In genomic region chr10:102549549-102549948, GRCh38 we compare ENCODE assay signal across 23 cellular contexts. TPM values are rescaled to one million over a fixed set of nuclear protein-coding genes. Genes with fewer than 3 reads are reported as not detected.
DNase-seq lines count a peak whose midpoint lies in the region; ATAC-seq and TF ChIP-seq lines count a peak whose summit lies in the region.
"Had no signal": no experiment of that assay in that cellular context is flagged by ENCODE, and none has a peak within 500 bp of the region (broad histone marks: within the 10 kb centered on the region; RNA-seq: fewer than 3 reads in every experiment).

No MANE protein-coding gene starts in this region.

- H3K4me3 Mint-ChIP-seq in activated naive CD8-positive, alpha-beta T cell treated with anti-CD3 and anti-CD28 coated beads, Interleukin-2, amount 50 U/mL, for 24 hours, result no peak overlapping the region
- H3K4me3 Mint-ChIP-seq: CD4-positive, CD25-positive, alpha-beta regulatory T cell; IgD-negative memory B cell had no signal

- no peak overlapping the region for H3K4me3 ChIP-seq in left ventricle myocardium inferior
- H3K4me3 ChIP-seq: GM12878, SK-N-MC had no signal

- H3K4me1 Mint-ChIP-seq in activated naive CD8-positive, alpha-beta T cell treated with anti-CD3 and anti-CD28 coated beads, Interleukin-2, amount 50 U/mL, for 24 hours, result no peaks in the 10 kb centered on the region

- peaks cover 6% of the 10 kb centered on the region for H3K36me3 Mint-ChIP-seq in activated naive CD8-positive, alpha-beta T cell treated with anti-CD3 and anti-CD28 coated beads, Interleukin-2, amount 50 U/mL, for 24 hours (ENCODE audit: low read depth)

- peaks cover 28% of the 10 kb centered on the region for H3K36me3 ChIP-seq in left ventricle myocardium inferior

- ATAC-seq in sciatic nerve (no peak), GM19035 (IDR thresholded peaks at IDR 0.05; ENCODE audit: unreplicated experiment) (no peak)
- no peak for ATAC-seq in activated naive CD8-positive, alpha-beta T cell treated with anti-CD3 and anti-CD28 coated beads, Interleukin-2, amount 50 U/mL, for 24 hours
- ATAC-seq: GM12878, HCT116 had no signal

- no peaks in the 10 kb centered on the region for H3K27me3 ChIP-seq in left ventricle myocardium inferior (ENCODE audit: low read depth)
- H3K27me3 ChIP-seq: BE2C had no signal

- no peaks in the 10 kb centered on the region for H3K27me3 Mint-ChIP-seq in activated naive CD8-positive, alpha-beta T cell treated with anti-CD3 and anti-CD28 coated beads, Interleukin-2, amount 50 U/mL, for 24 hours
- H3K27me3 Mint-ChIP-seq: CD4-positive, CD25-positive, alpha-beta regulatory T cell; IgD-negative memory B cell had no signal

- no peak overlapping the region for H3K27ac Mint-ChIP-seq in activated naive CD8-positive, alpha-beta T cell treated with anti-CD3 and anti-CD28 coated beads, Interleukin-2, amount 50 U/mL, for 24 hours
- H3K27ac Mint-ChIP-seq: IgD-negative memory B cell had no signal

- TF ChIP-seq CTCF in left ventricle myocardium inferior (IDR thresholded peaks at IDR 0.05; ENCODE audit: borderline replicate concordance), result no peak

- no peak overlapping the region for H3K27ac ChIP-seq in left ventricle myocardium inferior (replicated peaks)
- H3K27ac ChIP-seq: RWPE1, SK-N-MC had no signal

- DNase-seq in cardiac septum (ENCODE audit: low spot score) (peak; percentile 10), left ventricle myocardium inferior (no peak), fibroblast of gingiva (ENCODE audit: low read depth) (peak; percentile 88), sciatic nerve (ENCODE audit: low spot score) (peak; percentile 0), hypothalamus (lab: John Stamatoyannopoulos, UW) (no peak)
- no peak for DNase-seq in activated naive CD8-positive, alpha-beta T cell treated with anti-CD3 and anti-CD28 coated beads, Interleukin-2, amount 50 U/mL, for 24 hours
- DNase-seq: 8988T; BE2C; CD4-positive, CD25-positive, alpha-beta regulatory T cell; DMS79; MV-4-11; NCI-H1105 treated with DMSO at 0.1 percent for 48 hours; NCI-H2029 treated with DMSO at 0.1 percent for 48 hours; NCI-H226; NCI-H510A treated with DMSO at 0.1 percent for 48 hours; NCI-H748 treated with DMSO at 0.1 percent for 48 hours; SHP77 treated with DMSO at 0.1 percent for 48 hours had no signal

- peaks cover 12% of the 10 kb centered on the region for H3K4me1 ChIP-seq in left ventricle myocardium inferior

- no peaks in the 10 kb centered on the region for H3K9me3 Mint-ChIP-seq in activated naive CD8-positive, alpha-beta T cell treated with anti-CD3 and anti-CD28 coated beads, Interleukin-2, amount 50 U/mL, for 24 hours
- H3K9me3 Mint-ChIP-seq: CD4-positive, CD25-positive, alpha-beta regulatory T cell; IgD-negative memory B cell had no signal

- no peaks in the 10 kb centered on the region for H3K9me3 ChIP-seq in left ventricle myocardium inferior (replicated peaks)
- H3K9me3 ChIP-seq: BE2C had no signal

- intact Hi-C loops in cardiac septum (cut with DNase I) (no loop called here), left ventricle myocardium inferior (cut with micrococcal nuclease) (no loop called here), sciatic nerve (cut with DNase I) (no loop called here)

RNA-seq across cellular contexts. Expression of gene SUFU, which starts 45.8 kb away (rescaled TPM):
- total RNA-seq in cardiac septum (6.1 TPM), left ventricle myocardium inferior (7.9 TPM), sciatic nerve (19.7 TPM)

RNA-seq across cellular contexts. Expression of gene ACTR1A, which starts 47.0 kb away (rescaled TPM):
- total RNA-seq in cardiac septum (123 TPM), left ventricle myocardium inferior (103 TPM), sciatic nerve (84.3 TPM)

Comparison
In these comparisons a context has a peak if more than half of its experiments do, and no peak if none do; other contexts are left out.
1. DNase-seq: peak in cardiac septum (single experiment), fibroblast of gingiva (single experiment) and sciatic nerve (single experiment); none in left ventricle myocardium inferior (single experiment), activated naive CD8-positive, alpha-beta T cell treated with anti-CD3 and anti-CD28 coated beads, Interleukin-2, amount 50 U/mL, for 24 hours (single experiment) and hypothalamus (0 of 51).